5 cellular contexts compared by ENCODE assay signal in genomic region chr11:134284349-134284748, GRCh38. TPM values are rescaled to one million over a fixed set of nuclear protein-coding genes. Genes with fewer than 3 reads are reported as not detected.
"Had no signal": no experiment of that assay in that cellular context is flagged by ENCODE, and none has a peak within 500 bp of the region (broad histone marks: within the 10 kb centered on the region; RNA-seq: fewer than 3 reads in every experiment).

No MANE protein-coding gene starts in this region.

RNA-seq across cellular contexts. Expression of gene GLB1L3, which starts 8.2 kb away (rescaled TPM):
- total RNA-seq: stomach, subcutaneous adipose tissue, thoracic aorta, tibial nerve, ureter had no signal
